Comparison of ENCODE assay signal across 31 cellular contexts in genomic region chr19:32828139-32828538, GRCh38. TPM values are rescaled to one million over a fixed set of nuclear protein-coding genes. Genes with fewer than 3 reads are reported as not detected.
"Had no signal": no experiment of that assay in that cellular context is flagged by ENCODE, and none has a peak within 500 bp of the region (broad histone marks: within the 10 kb centered on the region; RNA-seq: fewer than 3 reads in every experiment).

No MANE protein-coding gene starts in this region.

- ATAC-seq: heart right ventricle; left ventricle myocardium superior; lower lobe of right lung; natural killer cell; pancreas; sciatic nerve; stimulated activated memory B cell treated with anti-CD40 and anti-IgM and Interleukin-4, amounts not matched to agents 10 μg/mL and 1 μg/mL and 100 μg/mL, for 72 hours; stimulated activated naive CD8-positive, alpha-beta T cell treated with anti-CD3 and anti-CD28 coated beads, Interleukin-15, Interleukin-2, amounts not matched to agents 100 U/mL and 50 U/mL, for 24 hours had no signal

- H3K27ac Mint-ChIP-seq: dendritic cell treated with granulocyte-macrophage colony-stimulating factor and Interleukin-4, amounts not matched to agents 40 ng/mL and 50 ng/mL, for 4 days; natural killer cell; stimulated activated memory B cell treated with anti-CD40 and anti-IgM and Interleukin-4, amounts not matched to agents 10 μg/mL and 1 μg/mL and 100 μg/mL, for 72 hours had no signal

- H3K4me3 ChIP-seq: colonic mucosa, esophagus squamous epithelium, heart right ventricle, lower lobe of right lung, pancreas, smooth muscle cell, testis, tibial artery, upper lobe of left lung had no signal

- H3K36me3 Mint-ChIP-seq: natural killer cell; stimulated activated memory B cell treated with anti-CD40 and anti-IgM and Interleukin-4, amounts not matched to agents 10 μg/mL and 1 μg/mL and 100 μg/mL, for 72 hours had no signal

- H3K4me3 Mint-ChIP-seq: dendritic cell treated with granulocyte-macrophage colony-stimulating factor and Interleukin-4, amounts not matched to agents 40 ng/mL and 50 ng/mL, for 4 days; natural killer cell; stimulated activated memory B cell treated with anti-CD40 and anti-IgM and Interleukin-4, amounts not matched to agents 10 μg/mL and 1 μg/mL and 100 μg/mL, for 72 hours had no signal

- H3K27ac ChIP-seq: colonic mucosa, esophagus squamous epithelium, heart right ventricle, lower lobe of right lung, neutrophil, pancreas, testis, tibial artery, upper lobe of left lung had no signal

- FAIRE-seq: endometrium, keratinocyte, pancreas, urothelium cell line had no signal

- H3K9me3 Mint-ChIP-seq: dendritic cell treated with granulocyte-macrophage colony-stimulating factor and Interleukin-4, amounts not matched to agents 40 ng/mL and 50 ng/mL, for 4 days; natural killer cell; stimulated activated memory B cell treated with anti-CD40 and anti-IgM and Interleukin-4, amounts not matched to agents 10 μg/mL and 1 μg/mL and 100 μg/mL, for 72 hours had no signal

- DNase-seq: colonic mucosa; effector CD8-positive, alpha-beta T cell; erythroblast; esophagus squamous epithelium; foreskin melanocyte; glutamatergic neuron; heart right ventricle; hippocampal formation; left ventricle myocardium superior; lower lobe of right lung; natural killer cell; pancreas; retina; stimulated activated CD4-positive, alpha-beta T cell treated with anti-CD3 and anti-CD28 coated beads, Interleukin-12 subunit alpha, Interleukin-12 subunit beta, amount 100 ng/mL, for 4 hours; stimulated activated CD4-positive, alpha-beta T cell treated with anti-CD3 and anti-CD28 coated beads, Interleukin-1b, Interleukin-23, amount 100 ng/mL, for 48 hours; stimulated activated CD4-positive, alpha-beta T cell treated with anti-CD3 and anti-CD28 coated beads, Interleukin-4, amount 100 ng/mL, for 24 hours; stimulated activated naive CD8-positive, alpha-beta T cell treated with anti-CD3 and anti-CD28 coated beads, Interleukin-15, Interleukin-2, amounts not matched to agents 100 U/mL and 50 U/mL, for 24 hours; substantia nigra; testis; tibial artery; upper lobe of left lung had no signal

- H3K27me3 ChIP-seq: colonic mucosa, pancreas, testis, tibial artery, upper lobe of left lung had no signal

- H3K4me2 ChIP-seq: smooth muscle cell had no signal

- H3K36me3 ChIP-seq: colonic mucosa, esophagus squamous epithelium, heart right ventricle, lower lobe of right lung, neutrophil, pancreas, upper lobe of left lung had no signal

- H3K4me1 Mint-ChIP-seq: natural killer cell; stimulated activated memory B cell treated with anti-CD40 and anti-IgM and Interleukin-4, amounts not matched to agents 10 μg/mL and 1 μg/mL and 100 μg/mL, for 72 hours had no signal

- H3K9me3 ChIP-seq: colonic mucosa, esophagus squamous epithelium, lower lobe of right lung, neutrophil, pancreas, testis, tibial artery, upper lobe of left lung had no signal

- H3K4me1 ChIP-seq: colonic mucosa, esophagus squamous epithelium, heart right ventricle, lower lobe of right lung, pancreas, testis, tibial artery, upper lobe of left lung had no signal

RNA-seq across cellular contexts. Expression of gene SLC7A9, which starts 41.4 kb away (rescaled TPM):
- total RNA-seq: left ventricle myocardium superior, mononuclear cell, pulmonary artery endothelial cell, smooth muscle cell had no signal
